ENCODE assay signal across 1 cellular context in the genomic region with DNA sequence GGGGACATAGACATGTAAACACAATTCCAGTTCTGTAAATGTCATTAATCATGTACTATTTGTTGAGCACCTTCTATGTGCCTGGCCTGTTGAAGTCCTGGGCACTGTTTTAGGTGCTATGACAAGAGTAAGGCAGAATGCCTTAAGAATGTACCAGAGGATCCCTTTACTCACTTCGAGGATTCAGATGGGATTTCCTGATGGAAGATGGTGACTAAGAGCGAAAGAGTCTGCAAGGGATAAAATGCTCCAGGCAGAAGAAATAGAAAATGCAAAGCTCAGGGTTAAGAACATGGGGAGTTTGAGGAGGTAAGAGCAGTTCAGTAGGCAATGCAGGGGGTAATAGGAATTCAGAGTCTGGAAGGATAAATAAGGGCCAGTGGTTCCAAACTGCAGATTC.
TF ChIP-seq lines count a peak whose summit lies in the region.

No MANE protein-coding gene starts in this region.

TF ChIP-seq in SK-N-SH, 30 proteins besides CTCF, POLR2A, EP300 and RAD21 (continued from another document):
- TF ChIP-seq, protein P1, sequence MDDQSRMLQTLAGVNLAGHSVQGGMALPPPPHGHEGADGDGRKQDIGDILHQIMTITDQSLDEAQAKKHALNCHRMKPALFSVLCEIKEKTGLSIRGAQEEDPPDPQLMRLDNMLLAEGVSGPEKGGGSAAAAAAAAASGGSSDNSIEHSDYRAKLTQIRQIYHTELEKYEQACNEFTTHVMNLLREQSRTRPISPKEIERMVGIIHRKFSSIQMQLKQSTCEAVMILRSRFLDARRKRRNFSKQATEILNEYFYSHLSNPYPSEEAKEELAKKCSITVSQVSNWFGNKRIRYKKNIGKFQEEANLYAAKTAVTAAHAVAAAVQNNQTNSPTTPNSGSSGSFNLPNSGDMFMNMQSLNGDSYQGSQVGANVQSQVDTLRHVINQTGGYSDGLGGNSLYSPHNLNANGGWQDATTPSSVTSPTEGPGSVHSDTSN (IDR thresholded peaks at IDR 0.05) = no peak
- TF ChIP-seq TAF1 (IDR thresholded peaks at IDR 0.05; ENCODE audit: borderline replicate concordance, low read depth, low read length) = no peak
- no peak for TF ChIP-seq NRF1 (IDR thresholded peaks at IDR 0.05; ENCODE audit: low read depth, low read length)
- no peak for TF ChIP-seq TEAD4 (IDR thresholded peaks at IDR 0.05; ENCODE audit: borderline replicate concordance, insufficient read depth)
- no peak for TF ChIP-seq RCOR1 (IDR thresholded peaks at IDR 0.05; ENCODE audit: low read length)
- TF ChIP-seq YY1 (IDR thresholded peaks at IDR 0.05; ENCODE audit: low read depth) = no peak
- TF ChIP-seq, protein P2, sequence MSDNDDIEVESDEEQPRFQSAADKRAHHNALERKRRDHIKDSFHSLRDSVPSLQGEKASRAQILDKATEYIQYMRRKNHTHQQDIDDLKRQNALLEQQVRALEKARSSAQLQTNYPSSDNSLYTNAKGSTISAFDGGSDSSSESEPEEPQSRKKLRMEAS (IDR thresholded peaks at IDR 0.05; ENCODE audit: low read depth) = no peak
- TF ChIP-seq TCF12 (IDR thresholded peaks at IDR 0.05) = no peak
- TF ChIP-seq, protein P3, sequence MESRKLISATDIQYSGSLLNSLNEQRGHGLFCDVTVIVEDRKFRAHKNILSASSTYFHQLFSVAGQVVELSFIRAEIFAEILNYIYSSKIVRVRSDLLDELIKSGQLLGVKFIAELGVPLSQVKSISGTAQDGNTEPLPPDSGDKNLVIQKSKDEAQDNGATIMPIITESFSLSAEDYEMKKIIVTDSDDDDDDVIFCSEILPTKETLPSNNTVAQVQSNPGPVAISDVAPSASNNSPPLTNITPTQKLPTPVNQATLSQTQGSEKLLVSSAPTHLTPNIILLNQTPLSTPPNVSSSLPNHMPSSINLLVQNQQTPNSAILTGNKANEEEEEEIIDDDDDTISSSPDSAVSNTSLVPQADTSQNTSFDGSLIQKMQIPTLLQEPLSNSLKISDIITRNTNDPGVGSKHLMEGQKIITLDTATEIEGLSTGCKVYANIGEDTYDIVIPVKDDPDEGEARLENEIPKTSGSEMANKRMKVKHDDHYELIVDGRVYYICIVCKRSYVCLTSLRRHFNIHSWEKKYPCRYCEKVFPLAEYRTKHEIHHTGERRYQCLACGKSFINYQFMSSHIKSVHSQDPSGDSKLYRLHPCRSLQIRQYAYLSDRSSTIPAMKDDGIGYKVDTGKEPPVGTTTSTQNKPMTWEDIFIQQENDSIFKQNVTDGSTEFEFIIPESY (IDR thresholded peaks at IDR 0.05; ENCODE audit: borderline replicate concordance, low read depth) = no peak
- TF ChIP-seq, protein P4, sequence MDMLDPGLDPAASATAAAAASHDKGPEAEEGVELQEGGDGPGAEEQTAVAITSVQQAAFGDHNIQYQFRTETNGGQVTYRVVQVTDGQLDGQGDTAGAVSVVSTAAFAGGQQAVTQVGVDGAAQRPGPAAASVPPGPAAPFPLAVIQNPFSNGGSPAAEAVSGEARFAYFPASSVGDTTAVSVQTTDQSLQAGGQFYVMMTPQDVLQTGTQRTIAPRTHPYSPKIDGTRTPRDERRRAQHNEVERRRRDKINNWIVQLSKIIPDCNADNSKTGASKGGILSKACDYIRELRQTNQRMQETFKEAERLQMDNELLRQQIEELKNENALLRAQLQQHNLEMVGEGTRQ (IDR thresholded peaks at IDR 0.05; ENCODE audit: borderline replicate concordance, low read depth, low read length) = no peak
- no peak for TF ChIP-seq CHD2 (IDR thresholded peaks at IDR 0.05; ENCODE audit: low read length, partially characterized antibody)
